1 cellular context compared by ENCODE assay signal in genomic region chr17:58007781-58008706, GRCh38.
TF ChIP-seq lines count a peak whose summit lies in the region.

No MANE protein-coding gene starts in this region.

TF ChIP-seq in K562, 482 proteins besides CTCF, POLR2A, EP300 and RAD21 (continues in another document):
- TF ChIP-seq HNRNPL (IDR thresholded peaks at IDR 0.05; ENCODE audit: low read depth, low read length) (no peak), ZNF431 (CRISPR knock-in tag; IDR thresholded peaks at IDR 0.05) (0 out of 2 replicates have a peak, but pooled peaks have one; percentile 1), THRAP3 (IDR thresholded peaks at IDR 0.05; ENCODE audit: borderline replicate concordance) (0 out of 2 replicates have a peak, but pooled peaks have one; percentile 24), ZNF134 (CRISPR knock-in tag; conservative IDR thresholded peaks at IDR 0.05) (no peak), CBX1 (IDR thresholded peaks at IDR 0.05; ENCODE audit: low read depth) (no peak), ZNF274 (IDR thresholded peaks at IDR 0.05; ENCODE audit: borderline replicate concordance, low read depth, low read length) (no peak), E2F6 (IDR thresholded peaks at IDR 0.05; ENCODE audit: borderline replicate concordance in 1 of 2, extremely low read depth in 1 of 2, insufficient read depth in 1 of 2, insufficient read length in 1 of 2, low read depth in 1 of 2, low read length in 1 of 2, poor library complexity in 1 of 2, severe bottlenecking in 1 of 2) (peak in 1 of 2 experiments; percentile 26), ZNF3 (CRISPR knock-in tag; IDR thresholded peaks at IDR 0.05) (no peak), FOS (IDR thresholded peaks at IDR 0.05; ENCODE audit: extremely low read depth, insufficient read length) (no peak), OTX1 (CRISPR knock-in tag; IDR thresholded peaks at IDR 0.05) (no peak), FOXA1 (IDR thresholded peaks at IDR 0.05; ENCODE audit: borderline replicate concordance) (no peak), ZNF318 (IDR thresholded peaks at IDR 0.05; ENCODE audit: borderline replicate concordance in 1 of 2, low read depth in 1 of 2) (no peak), HIVEP1 (CRISPR knock-in tag; IDR thresholded peaks at IDR 0.05) (no peak), MECOM (CRISPR knock-in tag; IDR thresholded peaks at IDR 0.05) (no peak), CCAR2 (IDR thresholded peaks at IDR 0.05; ENCODE audit: low read depth, low read length) (no peak), PHB (CRISPR knock-in tag; IDR thresholded peaks at IDR 0.05) (no peak), NR3C1 (CRISPR knock-in tag; IDR thresholded peaks at IDR 0.05) (no peak), REST (CRISPR knock-in tag; IDR thresholded peaks at IDR 0.05; ENCODE audit: low read depth) (no peak), RBM15 (IDR thresholded peaks at IDR 0.05; ENCODE audit: insufficient read depth, low read length) (no peak), CHCHD3 (CRISPR knock-in tag; IDR thresholded peaks at IDR 0.05) (no peak), ZNF282 (CRISPR knock-in tag; IDR thresholded peaks at IDR 0.05) (no peak), MAFK (IDR thresholded peaks at IDR 0.05; ENCODE audit: low read length) (no peak)
- TF ChIP-seq, protein P1, sequence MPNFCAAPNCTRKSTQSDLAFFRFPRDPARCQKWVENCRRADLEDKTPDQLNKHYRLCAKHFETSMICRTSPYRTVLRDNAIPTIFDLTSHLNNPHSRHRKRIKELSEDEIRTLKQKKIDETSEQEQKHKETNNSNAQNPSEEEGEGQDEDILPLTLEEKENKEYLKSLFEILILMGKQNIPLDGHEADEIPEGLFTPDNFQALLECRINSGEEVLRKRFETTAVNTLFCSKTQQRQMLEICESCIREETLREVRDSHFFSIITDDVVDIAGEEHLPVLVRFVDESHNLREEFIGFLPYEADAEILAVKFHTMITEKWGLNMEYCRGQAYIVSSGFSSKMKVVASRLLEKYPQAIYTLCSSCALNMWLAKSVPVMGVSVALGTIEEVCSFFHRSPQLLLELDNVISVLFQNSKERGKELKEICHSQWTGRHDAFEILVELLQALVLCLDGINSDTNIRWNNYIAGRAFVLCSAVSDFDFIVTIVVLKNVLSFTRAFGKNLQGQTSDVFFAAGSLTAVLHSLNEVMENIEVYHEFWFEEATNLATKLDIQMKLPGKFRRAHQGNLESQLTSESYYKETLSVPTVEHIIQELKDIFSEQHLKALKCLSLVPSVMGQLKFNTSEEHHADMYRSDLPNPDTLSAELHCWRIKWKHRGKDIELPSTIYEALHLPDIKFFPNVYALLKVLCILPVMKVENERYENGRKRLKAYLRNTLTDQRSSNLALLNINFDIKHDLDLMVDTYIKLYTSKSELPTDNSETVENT (CRISPR knock-in tag; IDR thresholded peaks at IDR 0.05), result peak; percentile 18; the same call in 1 of the 2 replicates
- TF ChIP-seq, protein P2, sequence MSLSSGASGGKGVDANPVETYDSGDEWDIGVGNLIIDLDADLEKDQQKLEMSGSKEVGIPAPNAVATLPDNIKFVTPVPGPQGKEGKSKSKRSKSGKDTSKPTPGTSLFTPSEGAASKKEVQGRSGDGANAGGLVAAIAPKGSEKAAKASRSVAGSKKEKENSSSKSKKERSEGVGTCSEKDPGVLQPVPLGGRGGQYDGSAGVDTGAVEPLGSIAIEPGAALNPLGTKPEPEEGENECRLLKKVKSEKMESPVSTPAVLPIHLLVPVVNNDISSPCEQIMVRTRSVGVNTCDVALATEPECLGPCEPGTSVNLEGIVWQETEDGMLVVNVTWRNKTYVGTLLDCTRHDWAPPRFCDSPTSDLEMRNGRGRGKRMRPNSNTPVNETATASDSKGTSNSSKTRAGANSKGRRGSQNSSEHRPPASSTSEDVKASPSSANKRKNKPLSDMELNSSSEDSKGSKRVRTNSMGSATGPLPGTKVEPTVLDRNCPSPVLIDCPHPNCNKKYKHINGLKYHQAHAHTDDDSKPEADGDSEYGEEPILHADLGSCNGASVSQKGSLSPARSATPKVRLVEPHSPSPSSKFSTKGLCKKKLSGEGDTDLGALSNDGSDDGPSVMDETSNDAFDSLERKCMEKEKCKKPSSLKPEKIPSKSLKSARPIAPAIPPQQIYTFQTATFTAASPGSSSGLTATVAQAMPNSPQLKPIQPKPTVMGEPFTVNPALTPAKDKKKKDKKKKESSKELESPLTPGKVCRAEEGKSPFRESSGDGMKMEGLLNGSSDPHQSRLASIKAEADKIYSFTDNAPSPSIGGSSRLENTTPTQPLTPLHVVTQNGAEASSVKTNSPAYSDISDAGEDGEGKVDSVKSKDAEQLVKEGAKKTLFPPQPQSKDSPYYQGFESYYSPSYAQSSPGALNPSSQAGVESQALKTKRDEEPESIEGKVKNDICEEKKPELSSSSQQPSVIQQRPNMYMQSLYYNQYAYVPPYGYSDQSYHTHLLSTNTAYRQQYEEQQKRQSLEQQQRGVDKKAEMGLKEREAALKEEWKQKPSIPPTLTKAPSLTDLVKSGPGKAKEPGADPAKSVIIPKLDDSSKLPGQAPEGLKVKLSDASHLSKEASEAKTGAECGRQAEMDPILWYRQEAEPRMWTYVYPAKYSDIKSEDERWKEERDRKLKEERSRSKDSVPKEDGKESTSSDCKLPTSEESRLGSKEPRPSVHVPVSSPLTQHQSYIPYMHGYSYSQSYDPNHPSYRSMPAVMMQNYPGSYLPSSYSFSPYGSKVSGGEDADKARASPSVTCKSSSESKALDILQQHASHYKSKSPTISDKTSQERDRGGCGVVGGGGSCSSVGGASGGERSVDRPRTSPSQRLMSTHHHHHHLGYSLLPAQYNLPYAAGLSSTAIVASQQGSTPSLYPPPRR (CRISPR knock-in tag; IDR thresholded peaks at IDR 0.05; ENCODE audit: borderline replicate concordance), result no peak
- TF ChIP-seq, protein P3, sequence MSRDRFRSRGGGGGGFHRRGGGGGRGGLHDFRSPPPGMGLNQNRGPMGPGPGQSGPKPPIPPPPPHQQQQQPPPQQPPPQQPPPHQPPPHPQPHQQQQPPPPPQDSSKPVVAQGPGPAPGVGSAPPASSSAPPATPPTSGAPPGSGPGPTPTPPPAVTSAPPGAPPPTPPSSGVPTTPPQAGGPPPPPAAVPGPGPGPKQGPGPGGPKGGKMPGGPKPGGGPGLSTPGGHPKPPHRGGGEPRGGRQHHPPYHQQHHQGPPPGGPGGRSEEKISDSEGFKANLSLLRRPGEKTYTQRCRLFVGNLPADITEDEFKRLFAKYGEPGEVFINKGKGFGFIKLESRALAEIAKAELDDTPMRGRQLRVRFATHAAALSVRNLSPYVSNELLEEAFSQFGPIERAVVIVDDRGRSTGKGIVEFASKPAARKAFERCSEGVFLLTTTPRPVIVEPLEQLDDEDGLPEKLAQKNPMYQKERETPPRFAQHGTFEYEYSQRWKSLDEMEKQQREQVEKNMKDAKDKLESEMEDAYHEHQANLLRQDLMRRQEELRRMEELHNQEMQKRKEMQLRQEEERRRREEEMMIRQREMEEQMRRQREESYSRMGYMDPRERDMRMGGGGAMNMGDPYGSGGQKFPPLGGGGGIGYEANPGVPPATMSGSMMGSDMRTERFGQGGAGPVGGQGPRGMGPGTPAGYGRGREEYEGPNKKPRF (IDR thresholded peaks at IDR 0.05; ENCODE audit: low read depth, low read length), result 0 out of 2 replicates have a peak, but pooled peaks have one; percentile 2
- TF ChIP-seq, protein P4, sequence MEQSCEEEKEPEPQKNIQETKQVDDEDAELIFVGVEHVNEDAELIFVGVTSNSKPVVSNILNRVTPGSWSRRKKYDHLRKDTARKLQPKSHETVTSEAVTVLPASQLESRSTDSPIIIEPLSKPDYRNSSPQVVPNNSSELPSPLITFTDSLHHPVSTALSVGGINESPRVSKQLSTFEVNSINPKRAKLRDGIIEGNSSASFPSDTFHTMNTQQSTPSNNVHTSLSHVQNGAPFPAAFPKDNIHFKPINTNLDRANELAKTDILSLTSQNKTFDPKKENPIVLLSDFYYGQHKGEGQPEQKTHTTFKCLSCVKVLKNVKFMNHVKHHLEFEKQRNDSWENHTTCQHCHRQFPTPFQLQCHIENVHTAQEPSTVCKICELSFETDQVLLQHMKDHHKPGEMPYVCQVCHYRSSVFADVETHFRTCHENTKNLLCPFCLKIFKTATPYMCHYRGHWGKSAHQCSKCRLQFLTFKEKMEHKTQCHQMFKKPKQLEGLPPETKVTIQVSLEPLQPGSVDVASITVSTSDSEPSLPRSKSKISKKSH (CRISPR knock-in tag; IDR thresholded peaks at IDR 0.05), result no peak
- TF ChIP-seq, protein P5, sequence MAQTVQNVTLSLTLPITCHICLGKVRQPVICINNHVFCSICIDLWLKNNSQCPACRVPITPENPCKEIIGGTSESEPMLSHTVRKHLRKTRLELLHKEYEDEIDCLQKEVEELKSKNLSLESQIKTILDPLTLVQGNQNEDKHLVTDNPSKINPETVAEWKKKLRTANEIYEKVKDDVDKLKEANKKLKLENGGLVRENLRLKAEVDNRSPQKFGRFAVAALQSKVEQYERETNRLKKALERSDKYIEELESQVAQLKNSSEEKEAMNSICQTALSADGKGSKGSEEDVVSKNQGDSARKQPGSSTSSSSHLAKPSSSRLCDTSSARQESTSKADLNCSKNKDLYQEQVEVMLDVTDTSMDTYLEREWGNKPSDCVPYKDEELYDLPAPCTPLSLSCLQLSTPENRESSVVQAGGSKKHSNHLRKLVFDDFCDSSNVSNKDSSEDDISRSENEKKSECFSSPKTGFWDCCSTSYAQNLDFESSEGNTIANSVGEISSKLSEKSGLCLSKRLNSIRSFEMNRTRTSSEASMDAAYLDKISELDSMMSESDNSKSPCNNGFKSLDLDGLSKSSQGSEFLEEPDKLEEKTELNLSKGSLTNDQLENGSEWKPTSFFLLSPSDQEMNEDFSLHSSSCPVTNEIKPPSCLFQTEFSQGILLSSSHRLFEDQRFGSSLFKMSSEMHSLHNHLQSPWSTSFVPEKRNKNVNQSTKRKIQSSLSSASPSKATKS (CRISPR knock-in tag; IDR thresholded peaks at IDR 0.05), result no peak
